Comparison of ENCODE assay signal across 1 cellular context in genomic region chr19:16088351-16088984, GRCh38.
TF ChIP-seq lines count a peak whose summit lies in the region.

No MANE protein-coding gene starts in this region.

TF ChIP-seq in IMR-90, 13 proteins besides CTCF, POLR2A, EP300 and RAD21 (continued from another document):
- TF ChIP-seq MAFK (IDR thresholded peaks at IDR 0.05; ENCODE audit: low read depth, low read length) = no peak
- no peak for TF ChIP-seq RFX5 (IDR thresholded peaks at IDR 0.05; ENCODE audit: low read depth, low read length)
- no peak for TF ChIP-seq BHLHE40 (IDR thresholded peaks at IDR 0.05; ENCODE audit: low read depth, low read length)
- no peak for TF ChIP-seq RCOR1 (IDR thresholded peaks at IDR 0.05; ENCODE audit: insufficient replicate concordance, low read length)
- TF ChIP-seq MXI1 (IDR thresholded peaks at IDR 0.05; ENCODE audit: borderline replicate concordance, low read depth, low read length) = no peak
- no peak for TF ChIP-seq ELK1 (IDR thresholded peaks at IDR 0.05; ENCODE audit: borderline replicate concordance, low read depth, low read length)
